In the genomic region with DNA sequence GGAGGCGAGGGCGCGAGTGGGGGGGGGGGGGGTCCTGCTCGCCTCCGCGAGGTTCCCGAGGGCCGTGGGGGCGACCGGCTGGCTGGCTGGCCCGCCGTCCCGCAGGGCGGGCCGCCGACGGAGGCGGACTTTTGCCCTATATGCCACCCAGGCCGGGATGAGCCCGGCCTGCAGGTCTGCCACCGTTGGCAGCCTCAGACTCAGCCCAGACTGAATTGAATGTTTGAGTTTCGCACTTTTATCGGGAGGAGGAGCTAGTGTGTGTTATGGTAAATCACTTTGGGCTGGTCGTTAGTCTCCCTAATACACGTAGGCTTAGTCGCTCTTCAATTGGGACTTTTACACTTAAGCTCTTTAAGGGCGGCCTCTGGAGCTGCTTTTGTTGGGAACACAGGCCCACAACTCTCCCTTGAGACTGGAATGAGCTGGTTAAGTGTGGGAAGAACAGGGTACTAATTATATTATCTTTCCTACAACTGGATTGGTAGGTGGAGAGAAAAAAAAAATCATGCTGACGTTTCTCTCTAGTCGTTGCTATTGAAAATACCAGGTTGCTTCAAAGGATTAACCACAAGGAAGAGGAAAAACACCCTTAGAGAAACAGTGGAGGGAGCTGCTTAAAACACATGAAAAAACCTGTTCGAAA, we compare ENCODE assay signal across 7 cellular contexts. TPM values are rescaled to one million over a fixed set of nuclear protein-coding genes. Genes with fewer than 3 reads are reported as not detected.
DNase-seq lines count a peak whose midpoint lies in the region; TF ChIP-seq lines count a peak whose summit lies in the region.

No MANE protein-coding gene starts in this region.

- no peak for TF ChIP-seq CTCF in GM12865 (IDR thresholded peaks at IDR 0.05; ENCODE audit: insufficient read depth, low read depth, low read length, missing control alignments)
- no peak for TF ChIP-seq CTCF in brain microvascular endothelial cell (IDR thresholded peaks at IDR 0.05; ENCODE audit: low read depth, low read length, missing control alignments)

- peaks cover 33% of the 10 kb centered on the region for H3K4me1 ChIP-seq in HAP-1

- H3K27me3 ChIP-seq in HAP-1 (ENCODE audit: low read depth) = no peaks in the 10 kb centered on the region
- no peaks in the 10 kb centered on the region for H3K27me3 ChIP-seq in brain microvascular endothelial cell (replicated peaks)

- in situ Hi-C loops in HAP-1 (cut with MboI; ENCODE audit: low sequenced_read_pairs) (loop anchor here (5.0 kb wide), 1 partner anchor 376 kb away; no protein-coding TSS in a partner anchor), brain microvascular endothelial cell (cut with HindIII; ENCODE audit: low pct_ligation_motif_present, low sequenced_read_pairs) (loop anchor here (25.0 kb wide), 1 partner anchor 351 kb away; no protein-coding TSS in a partner anchor)

- H3K4me3 ChIP-seq in GM12865 (ENCODE audit: low read depth, low read length) (peak overlapping the region; percentile 66), HAP-1 (peak overlapping the region; percentile 21), brain microvascular endothelial cell (ENCODE audit: low read depth, low read length) (peak overlapping the region; percentile 22)

- H3K36me3 ChIP-seq in HAP-1 (replicated peaks) = peaks cover 24% of the 10 kb centered on the region
- peaks cover 27% of the 10 kb centered on the region for H3K36me3 ChIP-seq in brain microvascular endothelial cell (replicated peaks)

- H3K27ac ChIP-seq in brain microvascular endothelial cell = peak overlapping the region; percentile 95

- peak; percentile 86 for DNase-seq in GM12865 (ENCODE audit: low read depth)
- DNase-seq in HAP-1 (ENCODE audit: low spot score in 2 of 2) = peak; percentile 84 to 95
- peak; percentile 93 for DNase-seq in M059J (ENCODE audit: low read depth)
- DNase-seq in RPMI7951 (ENCODE audit: low read depth) = peak; percentile 88
- DNase-seq in brain microvascular endothelial cell = peak; percentile 80
- DNase-seq in iPS-NIHi11 (ENCODE audit: low spot score) = peak; percentile 65
- peak; percentile 52 for DNase-seq in smooth muscle cell of the brain vasculature (ENCODE audit: low read depth, low spot score)

- H3K9me3 ChIP-seq in HAP-1 = no peaks in the 10 kb centered on the region

RNA-seq across cellular contexts. Expression of a gene that starts 1.3 kb away (rescaled TPM):
- total RNA-seq in M059J (2014; rRNA removed; shearing (Covaris generic)) = 49.0 and 84.1 TPM in 2 replicates
- total RNA-seq in RPMI7951 (2014; rRNA removed; shearing (Covaris generic)) = 41.6 and 47.7 TPM in 2 replicates

Comparison
In these comparisons a context has a peak if more than half of its experiments do, and no peak if none do; other contexts are left out.
1. Peak in every context shown above with its lines: DNase-seq, H3K4me3 ChIP-seq and H3K27ac ChIP-seq.